Comparison of ENCODE assay signal across 9 cellular contexts in the genomic region with DNA sequence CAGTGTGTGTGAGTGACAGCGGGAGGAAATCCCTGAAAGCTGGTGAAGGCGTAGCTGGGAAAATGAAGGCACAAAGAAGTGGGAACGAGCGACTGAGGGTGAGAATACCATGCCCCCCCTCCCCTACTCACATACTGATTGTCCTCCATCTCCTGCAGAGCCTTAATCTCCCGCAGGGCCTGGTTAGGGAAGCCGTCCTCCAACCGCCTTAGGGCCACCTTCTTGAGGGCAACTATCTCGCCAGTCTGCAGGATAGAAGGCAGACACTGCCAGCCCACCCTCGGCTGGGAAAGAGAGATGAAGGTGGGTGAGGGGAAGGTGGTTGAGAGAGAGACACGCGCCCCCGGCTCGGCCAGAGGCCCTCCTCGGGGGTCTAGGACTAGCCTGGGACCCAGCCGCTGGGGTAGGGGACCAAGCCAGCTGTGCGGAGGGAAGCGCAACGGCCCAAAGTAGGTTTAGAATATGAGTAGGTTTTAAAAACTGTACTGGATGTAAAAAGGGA. TPM values are rescaled to one million over a fixed set of nuclear protein-coding genes. Genes with fewer than 3 reads are reported as not detected.
DNase-seq lines count a peak whose midpoint lies in the region; ATAC-seq and TF ChIP-seq lines count a peak whose summit lies in the region.
"Had no signal": no experiment of that assay in that cellular context is flagged by ENCODE, and none has a peak within 500 bp of the region (broad histone marks: within the 10 kb centered on the region; RNA-seq: fewer than 3 reads in every experiment).

No MANE protein-coding gene starts in this region.

- peak overlapping the region; percentile 64 to 74 for H3K4me3 ChIP-seq in Panc1 (ENCODE audit: low read depth in 2 of 2, low read length in 2 of 2)

- ATAC-seq in Panc1 (peak; percentile 22), HG03469 (IDR thresholded peaks at IDR 0.05; ENCODE audit: unreplicated experiment) (no peak)

- H3K27ac Mint-ChIP-seq in Calu3 (ENCODE audit: unreplicated experiment) (peak overlapping the region; percentile 54), osteocyte (ENCODE audit: unreplicated experiment) (peak overlapping the region; percentile 91)

- BruUV-seq in Calu3 (replicated peaks; lab: Mats Ljungman, UMichigan) (no TSS peak), Panc1 (replicated peaks; lab: Mats Ljungman, UMichigan) (no TSS peak)

- H3K27me3 Mint-ChIP-seq in Calu3 (ENCODE audit: unreplicated experiment) (no peaks in the 10 kb centered on the region), osteocyte (ENCODE audit: unreplicated experiment) (no peaks in the 10 kb centered on the region)

- H3K27me3 ChIP-seq in Panc1 (ENCODE audit: control insufficient read depth, insufficient read depth, low read length) = no peaks in the 10 kb centered on the region

- no peaks in the 10 kb centered on the region for H3K9me3 ChIP-seq in Panc1 (ENCODE audit: control insufficient read depth, insufficient read depth, low read depth, low read length)

- CTCF ChIA-PET in Calu3 (lab: Charles Lee) (interaction anchor here (0.6 to 1.2 kb wide), 3 partner anchors 23 to 433 kb away, joined by 3 to 7 read pairs (median 3); no protein-coding TSS in a partner anchor), Panc1 (lab: Charles Lee) (no interaction called here)

- H3K36me3 ChIP-seq in Panc1 (ENCODE audit: control insufficient read depth, insufficient read depth, low read length) = no peaks in the 10 kb centered on the region

- peak overlapping the region; percentile 89 for H3K4me3 Mint-ChIP-seq in Calu3 (ENCODE audit: low read depth, unreplicated experiment)
- H3K4me3 Mint-ChIP-seq in osteocyte (ENCODE audit: unreplicated experiment) = peak overlapping the region; percentile 92

- peaks cover 26% of the 10 kb centered on the region for H3K36me3 Mint-ChIP-seq in Calu3 (ENCODE audit: insufficient read depth, unreplicated experiment)
- H3K36me3 Mint-ChIP-seq in osteocyte (ENCODE audit: unreplicated experiment) = peaks cover 4% of the 10 kb centered on the region

- no peaks in the 10 kb centered on the region for H3K4me1 Mint-ChIP-seq in Calu3 (ENCODE audit: low read depth, unreplicated experiment)
- peaks cover 14% of the 10 kb centered on the region for H3K4me1 Mint-ChIP-seq in osteocyte (ENCODE audit: unreplicated experiment)

- in situ Hi-C loops in Panc1 (cut with HindIII; ENCODE audit: low pct_unique_long_range_greater_than_20kb, low sequenced_read_pairs) = no loop called here

- peak overlapping the region; percentile 76 for H3K27ac ChIP-seq in Panc1 (ENCODE audit: low read length)
- peak overlapping the region; percentile 38 for H3K27ac ChIP-seq in epithelial cell of prostate
- H3K27ac ChIP-seq: KMS-11 had no signal

- H3K9me3 Mint-ChIP-seq in Calu3 (ENCODE audit: low read depth, unreplicated experiment) (no peaks in the 10 kb centered on the region), osteocyte (ENCODE audit: unreplicated experiment) (no peaks in the 10 kb centered on the region)

- no peak for TF ChIP-seq CTCF in Calu3 (IDR thresholded peaks at IDR 0.05; ENCODE audit: unreplicated experiment)
- no peak for TF ChIP-seq CTCF in Panc1 (IDR thresholded peaks at IDR 0.05)
- no peak for TF ChIP-seq CTCF in osteocyte (IDR thresholded peaks at IDR 0.05)

- intact Hi-C loops in Calu3 (cut with micrococcal nuclease; ENCODE audit: unreplicated experiment) = no loop called here
- intact Hi-C loops in Panc1 (cut with micrococcal nuclease; ENCODE audit: unreplicated experiment) = no loop called here

- DNase-seq in Calu3 = no peak
- no peak for DNase-seq in Panc1 (ENCODE audit: low read depth, low spot score)
- no peak for DNase-seq in epithelial cell of prostate (ENCODE audit: low read depth, low spot score)
- DNase-seq in osteocyte (ENCODE audit: extremely low spot score, unreplicated experiment) = no peak
- no peak for DNase-seq in cerebellar cortex (ENCODE audit: low spot score)
- DNase-seq in SKM-1 treated with dmso at 0.1 percent for 144 hours (lab: John Stamatoyannopoulos, UW; ENCODE audit: unreplicated experiment) = no peak
- no peak for DNase-seq in stimulated activated CD4-positive, alpha-beta T cell treated with anti-CD3 and anti-CD28 coated beads, Interleukin-2, amount 100 ng/mL, for 24 hours

- POLR2A ChIA-PET in Panc1 (lab: Charles Lee) = no interaction called here

- H3K4me1 ChIP-seq in Panc1 (ENCODE audit: control insufficient read depth, insufficient read depth, low read length) = peaks cover 4% of the 10 kb centered on the region; the same call in 1 of the 2 replicates

RNA-seq across cellular contexts. Expression of gene CDK20, which starts 0.5 kb away (rescaled TPM):
- total RNA-seq in Calu3 (2022) (6.9 and 9.1 TPM in 2 replicates), Panc1 (2021; ENCODE audit: unreplicated experiment) (11.5 TPM), osteocyte (5.4 and 5.5 TPM in 2 replicates)
- polyA plus RNA-seq in Panc1 (2012; ENCODE audit: insufficient read length) = 15.3 TPM

RNA-seq across cellular contexts. Expression of gene SPATA31C1, which starts 56.1 kb away (rescaled TPM):
- total RNA-seq in Calu3 (2022) (not detected in 2 replicates), Panc1 (2021; ENCODE audit: unreplicated experiment) (not detected), osteocyte (not detected in 2 replicates)
- not detected for polyA plus RNA-seq in Panc1 (2012; ENCODE audit: insufficient read length)
